ENCODE assay signal across 1 cellular context in the genomic region with DNA sequence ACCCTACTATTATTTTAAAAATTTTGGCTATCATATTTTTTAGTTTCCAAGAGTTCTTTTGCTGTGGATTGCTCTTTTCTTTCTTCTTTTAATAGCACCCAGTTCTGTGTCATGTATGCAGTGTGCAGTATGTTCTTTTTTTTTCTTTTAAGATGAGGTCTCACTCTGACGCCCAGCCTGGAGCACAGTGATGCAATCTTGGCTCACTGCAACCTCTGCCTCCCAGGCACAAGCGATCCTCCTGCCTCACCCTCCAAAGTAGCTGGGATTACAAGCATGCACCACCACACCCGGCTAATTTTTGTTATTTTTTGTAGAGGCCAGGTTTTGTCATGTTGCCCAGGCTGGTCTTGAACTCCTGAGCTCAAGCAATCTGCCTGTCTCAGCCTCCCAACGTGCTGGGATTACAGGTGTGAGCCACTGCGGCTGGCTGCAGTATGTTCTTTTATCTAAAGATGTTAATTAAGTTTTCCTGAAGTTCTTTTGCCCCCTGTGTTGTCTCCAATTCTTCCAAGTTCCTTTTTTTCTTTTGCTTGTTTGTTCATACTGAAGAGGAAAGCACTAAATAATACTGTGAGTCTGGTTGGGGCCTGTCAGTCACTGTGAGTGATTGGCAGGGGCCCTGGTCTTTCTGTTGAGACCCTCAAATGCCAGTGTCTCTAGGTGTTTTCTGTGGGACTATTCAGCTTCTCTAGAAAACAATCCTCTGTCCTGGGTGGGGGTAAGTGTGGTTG.
TF ChIP-seq lines count a peak whose summit lies in the region.

No MANE protein-coding gene starts in this region.

TF ChIP-seq in GM12878, 131 proteins besides CTCF, POLR2A, EP300 and RAD21:
- TF ChIP-seq, protein P1, sequence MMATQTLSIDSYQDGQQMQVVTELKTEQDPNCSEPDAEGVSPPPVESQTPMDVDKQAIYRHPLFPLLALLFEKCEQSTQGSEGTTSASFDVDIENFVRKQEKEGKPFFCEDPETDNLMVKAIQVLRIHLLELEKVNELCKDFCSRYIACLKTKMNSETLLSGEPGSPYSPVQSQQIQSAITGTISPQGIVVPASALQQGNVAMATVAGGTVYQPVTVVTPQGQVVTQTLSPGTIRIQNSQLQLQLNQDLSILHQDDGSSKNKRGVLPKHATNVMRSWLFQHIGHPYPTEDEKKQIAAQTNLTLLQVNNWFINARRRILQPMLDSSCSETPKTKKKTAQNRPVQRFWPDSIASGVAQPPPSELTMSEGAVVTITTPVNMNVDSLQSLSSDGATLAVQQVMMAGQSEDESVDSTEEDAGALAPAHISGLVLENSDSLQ (IDR thresholded peaks at IDR 0.05) = 0 out of 2 replicates have a peak, but pooled peaks have one; percentile 18
- TF ChIP-seq, protein P2, sequence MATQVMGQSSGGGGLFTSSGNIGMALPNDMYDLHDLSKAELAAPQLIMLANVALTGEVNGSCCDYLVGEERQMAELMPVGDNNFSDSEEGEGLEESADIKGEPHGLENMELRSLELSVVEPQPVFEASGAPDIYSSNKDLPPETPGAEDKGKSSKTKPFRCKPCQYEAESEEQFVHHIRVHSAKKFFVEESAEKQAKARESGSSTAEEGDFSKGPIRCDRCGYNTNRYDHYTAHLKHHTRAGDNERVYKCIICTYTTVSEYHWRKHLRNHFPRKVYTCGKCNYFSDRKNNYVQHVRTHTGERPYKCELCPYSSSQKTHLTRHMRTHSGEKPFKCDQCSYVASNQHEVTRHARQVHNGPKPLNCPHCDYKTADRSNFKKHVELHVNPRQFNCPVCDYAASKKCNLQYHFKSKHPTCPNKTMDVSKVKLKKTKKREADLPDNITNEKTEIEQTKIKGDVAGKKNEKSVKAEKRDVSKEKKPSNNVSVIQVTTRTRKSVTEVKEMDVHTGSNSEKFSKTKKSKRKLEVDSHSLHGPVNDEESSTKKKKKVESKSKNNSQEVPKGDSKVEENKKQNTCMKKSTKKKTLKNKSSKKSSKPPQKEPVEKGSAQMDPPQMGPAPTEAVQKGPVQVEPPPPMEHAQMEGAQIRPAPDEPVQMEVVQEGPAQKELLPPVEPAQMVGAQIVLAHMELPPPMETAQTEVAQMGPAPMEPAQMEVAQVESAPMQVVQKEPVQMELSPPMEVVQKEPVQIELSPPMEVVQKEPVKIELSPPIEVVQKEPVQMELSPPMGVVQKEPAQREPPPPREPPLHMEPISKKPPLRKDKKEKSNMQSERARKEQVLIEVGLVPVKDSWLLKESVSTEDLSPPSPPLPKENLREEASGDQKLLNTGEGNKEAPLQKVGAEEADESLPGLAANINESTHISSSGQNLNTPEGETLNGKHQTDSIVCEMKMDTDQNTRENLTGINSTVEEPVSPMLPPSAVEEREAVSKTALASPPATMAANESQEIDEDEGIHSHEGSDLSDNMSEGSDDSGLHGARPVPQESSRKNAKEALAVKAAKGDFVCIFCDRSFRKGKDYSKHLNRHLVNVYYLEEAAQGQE (IDR thresholded peaks at IDR 0.05; ENCODE audit: low read depth, low read length) = no peak
- no peak for TF ChIP-seq ZNF274 (IDR thresholded peaks at IDR 0.05; ENCODE audit: insufficient read depth, insufficient read length)
- no peak for TF ChIP-seq JUNB (IDR thresholded peaks at IDR 0.05)
- no peak for TF ChIP-seq BRCA1 (IDR thresholded peaks at IDR 0.05; ENCODE audit: low read depth, low read length)
